16 cellular contexts compared by ENCODE assay signal in the genomic region with DNA sequence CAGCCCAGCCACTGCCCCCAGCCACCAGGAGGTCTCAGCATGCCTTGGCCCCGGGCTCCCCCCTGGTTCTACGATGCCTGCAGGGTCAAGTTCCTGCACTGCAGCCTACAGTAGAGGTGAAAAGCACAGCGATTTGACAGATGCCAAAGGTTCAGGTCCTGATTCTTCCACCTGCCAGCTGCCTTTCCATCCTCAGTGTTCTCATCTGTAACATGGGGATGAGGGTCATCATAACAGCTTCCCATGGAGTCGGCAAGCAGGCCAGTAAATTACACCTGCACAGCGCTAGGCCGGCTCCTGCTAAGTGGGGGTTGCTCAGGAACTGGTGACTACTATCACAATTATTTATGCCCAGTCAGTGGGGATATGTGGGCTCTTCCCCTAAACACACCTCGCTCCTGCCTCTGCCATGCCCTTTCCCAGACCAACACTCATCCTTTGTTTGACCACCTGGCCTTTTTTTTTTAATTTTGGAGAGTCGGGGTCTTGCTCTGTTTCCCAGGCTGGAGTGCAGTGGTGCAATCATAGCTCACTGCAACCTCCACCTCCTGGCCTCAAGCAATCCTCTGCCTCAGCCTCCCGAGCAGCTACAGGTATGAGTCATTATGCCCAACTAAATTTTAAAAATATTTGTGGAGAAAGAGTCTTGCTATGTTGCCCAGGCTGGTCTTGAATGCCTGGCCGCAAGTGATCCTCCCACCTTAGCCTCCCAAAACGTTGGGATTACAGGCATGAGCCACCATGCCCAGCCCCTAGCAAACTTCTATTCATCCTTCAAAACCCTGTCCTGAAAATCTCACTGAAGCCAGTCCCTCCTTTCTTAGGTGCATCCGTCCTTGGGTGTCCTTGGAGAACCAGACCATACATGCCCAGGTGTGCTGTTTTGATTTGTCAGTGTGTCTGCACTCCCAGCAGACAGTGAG. TPM values are rescaled to one million over a fixed set of nuclear protein-coding genes. Genes with fewer than 3 reads are reported as not detected.
A peak's percentile ranks its signal among the peaks of the same experiment; 100 is the strongest.
DNase-seq lines count a peak whose midpoint lies in the region; ATAC-seq and TF ChIP-seq lines count a peak whose summit lies in the region.
"Had no signal": no experiment of that assay in that cellular context is flagged by ENCODE, and none has a peak within 500 bp of the region (broad histone marks: within the 10 kb centered on the region; RNA-seq: fewer than 3 reads in every experiment).

No MANE protein-coding gene starts in this region.

- TF ChIP-seq CTCF in left ventricle myocardium inferior (IDR thresholded peaks at IDR 0.05; ENCODE audit: borderline replicate concordance) (no peak), gastroesophageal sphincter (IDR thresholded peaks at IDR 0.05) (no peak), upper lobe of right lung (IDR thresholded peaks at IDR 0.05) (no peak)

- intact Hi-C loops in left ventricle myocardium inferior (cut with micrococcal nuclease) (no loop called here), left ventricle myocardium superior (cut with micrococcal nuclease) (no loop called here), upper lobe of right lung (cut with DNase I) (no loop called here), aorta (cut with DNase I) (no loop called here)

- peaks cover 11% of the 10 kb centered on the region for H3K79me2 ChIP-seq in trophoblast cell (ENCODE audit: control insufficient read depth, insufficient read depth, low read length, poor library complexity)

- H2AFZ ChIP-seq in trophoblast cell (ENCODE audit: insufficient read depth, low read length, poor library complexity) = no peak overlapping the region

- TF ChIP-seq POLR2A in gastroesophageal sphincter (IDR thresholded peaks at IDR 0.05) = no peak

- no peak for ATAC-seq in left ventricle myocardium superior
- no peak for ATAC-seq in gastroesophageal sphincter
- no peak for ATAC-seq in upper lobe of right lung
- ATAC-seq in aorta (ENCODE audit: low FRiP score) = no peak
- ATAC-seq in HG03196 (IDR thresholded peaks at IDR 0.05; ENCODE audit: unreplicated experiment) = no peak

- H3K27me3 ChIP-seq in left ventricle myocardium inferior (ENCODE audit: low read depth) (no peaks in the 10 kb centered on the region), gastroesophageal sphincter (no peaks in the 10 kb centered on the region), trophoblast cell (ENCODE audit: insufficient read depth, low read length) (no peaks in the 10 kb centered on the region), upper lobe of right lung (no peaks in the 10 kb centered on the region), aorta (ENCODE audit: control insufficient read depth in 1 of 2, insufficient read depth in 2 of 2, low read length in 1 of 2) (no peaks in the 10 kb centered on the region)
- H3K27me3 ChIP-seq: pancreas had no signal

- peak overlapping the region; percentile 99 for H2BK120ac ChIP-seq in trophoblast cell (ENCODE audit: insufficient read depth, low read length, poor library complexity)

- peak overlapping the region; percentile 76 for H3K18ac ChIP-seq in trophoblast cell (ENCODE audit: low read length)

- no peak for TF ChIP-seq EP300 in gastroesophageal sphincter (IDR thresholded peaks at IDR 0.05)

- H2BK5ac ChIP-seq in trophoblast cell (ENCODE audit: low read depth, low read length, poor library complexity) = peak overlapping the region; percentile 92

- H3K36me3 ChIP-seq in left ventricle myocardium inferior (peaks cover 48% of the 10 kb centered on the region), gastroesophageal sphincter (peaks cover 0 to 15% of the 10 kb centered on the region in 2 donors), trophoblast cell (ENCODE audit: control insufficient read depth in 1 of 2, insufficient read depth in 2 of 2, low read length in 2 of 2) (peaks cover 2 to 13% of the 10 kb centered on the region in 2 experiments), upper lobe of right lung (peaks cover 12% of the 10 kb centered on the region), aorta (ENCODE audit: control insufficient read depth in 1 of 2, insufficient read depth in 2 of 2, low read length in 1 of 2) (no peaks in the 10 kb centered on the region)
- H3K36me3 ChIP-seq: HAP-1, pancreas had no signal

- peak overlapping the region; percentile 93 for H2BK12ac ChIP-seq in trophoblast cell (ENCODE audit: low read length)

- H3K4me1 ChIP-seq in left ventricle myocardium inferior (peaks cover 90% of the 10 kb centered on the region), gastroesophageal sphincter (peaks cover 0 to 49% (median 18%) of the 10 kb centered on the region in 3 donors), trophoblast cell (ENCODE audit: control insufficient read depth in 1 of 2, insufficient read depth in 2 of 2, low read length in 2 of 2) (peaks cover 47 to 54% of the 10 kb centered on the region in 2 experiments), upper lobe of right lung (peaks cover 48% of the 10 kb centered on the region), aorta (ENCODE audit: control insufficient read depth in 1 of 2, insufficient read depth in 2 of 2, low read length in 2 of 2) (peaks cover 0 to 5% of the 10 kb centered on the region in 2 donors)
- H3K4me1 ChIP-seq: HAP-1, pancreas had no signal

- peaks cover 14% of the 10 kb centered on the region for H3K9me3 ChIP-seq in left ventricle myocardium inferior (replicated peaks)
- H3K9me3 ChIP-seq in gastroesophageal sphincter = peaks cover 0 to 6% (median 0%) of the 10 kb centered on the region in 3 donors
- peaks cover 22% of the 10 kb centered on the region for H3K9me3 ChIP-seq in trophoblast cell (ENCODE audit: insufficient read depth, low read depth, low read length)
- H3K9me3 ChIP-seq in upper lobe of right lung = no peaks in the 10 kb centered on the region
- no peaks in the 10 kb centered on the region for H3K9me3 ChIP-seq in aorta (ENCODE audit: control insufficient read depth, low read length)
- H3K9me3 ChIP-seq: HAP-1, pancreas had no signal

- H3K79me1 ChIP-seq in trophoblast cell (ENCODE audit: low read length) = peaks cover 65% of the 10 kb centered on the region

- H3K4me3 ChIP-seq in left ventricle myocardium inferior = peak overlapping the region; percentile 73
- H3K4me3 ChIP-seq in gastroesophageal sphincter = peak overlapping the region in 1 of 2 donors; percentile 68
- no peak overlapping the region for H3K4me3 ChIP-seq in trophoblast cell (ENCODE audit: low read depth, low read length)
- H3K4me3 ChIP-seq in upper lobe of right lung = peak overlapping the region; percentile 10
- H3K4me3 ChIP-seq in aorta (ENCODE audit: low read length in 2 of 2) = no peak overlapping the region
- H3K4me3 ChIP-seq: HAP-1, pancreas had no signal

- H3K14ac ChIP-seq in trophoblast cell (ENCODE audit: low read length) = peak overlapping the region; percentile 93

- peak overlapping the region; percentile 71 for H4K8ac ChIP-seq in trophoblast cell (ENCODE audit: low read depth, low read length)

- H3K4ac ChIP-seq in trophoblast cell (ENCODE audit: low read depth, low read length) = peak overlapping the region; percentile 73

- no peak for DNase-seq in left ventricle myocardium inferior
- DNase-seq in left ventricle myocardium superior = no peak
- DNase-seq in trophoblast cell = peak; percentile 59 to 79
- DNase-seq in upper lobe of right lung = no peak
- no peak for DNase-seq in aorta
- DNase-seq in NCI-H146 (lab: John Stamatoyannopoulos, UW) = no peak
- DNase-seq: activated naive CD4-positive, alpha-beta T cell treated with Interleukin-2 at 50 U/mL for 16 hours; CD4-positive, alpha-beta T cell; effector CD4-positive, alpha-beta T cell; NCI-H2171; NCI-H748 treated with DMSO at 0.1 percent for 48 hours; pancreas; small intestine had no signal

- H3K27ac ChIP-seq in left ventricle myocardium inferior (replicated peaks) = peak overlapping the region; percentile 97
- H3K27ac ChIP-seq in gastroesophageal sphincter = peak overlapping the region in 3 of 4 donors; percentile 62 to 74 (median 65)
- H3K27ac ChIP-seq in trophoblast cell (ENCODE audit: low read depth, low read length) = peak overlapping the region; percentile 71
- H3K27ac ChIP-seq in upper lobe of right lung = peak overlapping the region; percentile 56
- peak overlapping the region in 1 of 2 donors; percentile 96 for H3K27ac ChIP-seq in aorta (ENCODE audit: low read depth in 1 of 2, low read length in 2 of 2)

- H4K91ac ChIP-seq in trophoblast cell (ENCODE audit: low read depth, low read length) = peak overlapping the region; percentile 98

- H3K23ac ChIP-seq in trophoblast cell (ENCODE audit: low read length) = no peak overlapping the region

- H4K12ac ChIP-seq in trophoblast cell (ENCODE audit: low read depth, low read length) = peak overlapping the region; percentile 39

- peak overlapping the region; percentile 75 for H2AK5ac ChIP-seq in trophoblast cell (ENCODE audit: low read length)

- no peak overlapping the region for H3K4me2 ChIP-seq in trophoblast cell (ENCODE audit: low read length)

- H3K9ac ChIP-seq in trophoblast cell (ENCODE audit: low read length) = no peak overlapping the region

- WGBS in gastroesophageal sphincter (ENCODE audit: low coverage in 1 of 2), 2 donors = 53 to 75% methylated on average over 3 to 9 of the region's 12 CpGs
- no CpG with 5 or more reads among the region's 12 CpGs for WGBS in trophoblast cell (ENCODE audit: extremely low coverage, insufficient coverage, insufficient read length)
- 83 to 84% methylated on average over 12 of the region's 12 CpGs for WGBS in aorta, 2 donors

RNA-seq across cellular contexts. Expression of a gene that starts 6.4 kb away (rescaled TPM):
- 139 TPM for total RNA-seq in left ventricle myocardium inferior
- 134 TPM for total RNA-seq in left ventricle myocardium superior
- total RNA-seq in gastroesophageal sphincter = 10 to 100 TPM; 21.3 to 76.5 (median 48.0) TPM
- polyA plus RNA-seq in trophoblast cell (2013) = 68.9 and 73.1 TPM in 2 replicates
- 322 TPM for total RNA-seq in upper lobe of right lung
- total RNA-seq in aorta = 100 to 1,000 TPM; 339 to 538 TPM
- 100 to 1,000 TPM in 1 of 2 donors, 10 to 100 TPM in 1; 46.1 to 191 TPM for polyA plus RNA-seq in aorta

RNA-seq across cellular contexts. Expression of a gene that starts 29.4 kb away (rescaled TPM):
- total RNA-seq in left ventricle myocardium inferior = 844 TPM
- 853 TPM for total RNA-seq in left ventricle myocardium superior
- total RNA-seq in gastroesophageal sphincter = 10 to 100 TPM; 46.7 to 73.9 (median 49.7) TPM
- 33.2 and 34.2 TPM in 2 replicates for polyA plus RNA-seq in trophoblast cell (2013)
- total RNA-seq in upper lobe of right lung = 158 TPM
- 10 to 100 TPM; 92.4 to 99.5 TPM for total RNA-seq in aorta
- 100 to 1,000 TPM; 111 to 168 TPM for polyA plus RNA-seq in aorta

RNA-seq across cellular contexts. Expression of a gene that starts 45.4 kb away (rescaled TPM):
- total RNA-seq in left ventricle myocardium inferior = 38.0 TPM
- total RNA-seq in left ventricle myocardium superior = 31.9 TPM
- 10 to 100 TPM; 42.5 to 91.4 (median 63.2) TPM for total RNA-seq in gastroesophageal sphincter
- polyA plus RNA-seq in trophoblast cell (2013) = 21.9 and 22.3 TPM in 2 replicates
- total RNA-seq in upper lobe of right lung = 68.9 TPM
- total RNA-seq in aorta = 10 to 100 TPM; 61.9 to 77.7 TPM
- 100 to 1,000 TPM in 1 of 2 donors, 10 to 100 TPM in 1; 15.2 to 116 TPM for polyA plus RNA-seq in aorta

RNA-seq across cellular contexts. Expression of a gene that starts 51.3 kb away (rescaled TPM):
- total RNA-seq in left ventricle myocardium inferior (48.4 TPM), left ventricle myocardium superior (50.5 TPM), gastroesophageal sphincter (100 to 1,000 TPM; 112 to 146 (median 132) TPM), upper lobe of right lung (94.7 TPM), aorta (100 to 1,000 TPM; 103 to 125 TPM)
- 9.1 and 10.5 TPM in 2 replicates for polyA plus RNA-seq in trophoblast cell (2013)
- 100 to 1,000 TPM; 125 to 176 TPM for polyA plus RNA-seq in aorta

Comparison
In these comparisons a context has a peak if more than half of its experiments do, and no peak if none do; other contexts are left out.
1. DNase-seq: peak in trophoblast cell (2 of 2); none in left ventricle myocardium inferior (single experiment), left ventricle myocardium superior (single experiment), upper lobe of right lung (single experiment), aorta (0 of 2) and NCI-H146 (single experiment).
2. H3K4me3 ChIP-seq: peak in left ventricle myocardium inferior (single experiment) and upper lobe of right lung (single experiment); none in trophoblast cell (single experiment) and aorta (0 of 2).